ENCODE assay signal across 23 cellular contexts in genomic region chr7:145605963-145606362, GRCh38.
"Had no signal": no experiment of that assay in that cellular context is flagged by ENCODE, and none has a peak within 500 bp of the region (broad histone marks: within the 10 kb centered on the region; RNA-seq: fewer than 3 reads in every experiment).

No MANE protein-coding gene starts in this region.

- ATAC-seq: effector memory CD8-positive, alpha-beta T cell; esophagus mucosa; foreskin keratinocyte; gastrocnemius medialis; gastroesophageal sphincter; heart left ventricle; heart right ventricle had no signal

- H3K36me3 ChIP-seq: colonic mucosa, esophagus muscularis mucosa, esophagus squamous epithelium, gastrocnemius medialis, gastroesophageal sphincter, heart left ventricle, heart right ventricle had no signal

- H3K27me3 ChIP-seq: colonic mucosa, dorsolateral prefrontal cortex, esophagus muscularis mucosa, esophagus squamous epithelium, foreskin keratinocyte, gastrocnemius medialis, gastroesophageal sphincter, heart left ventricle, heart right ventricle had no signal

- H3K4me1 ChIP-seq: colonic mucosa, esophagus muscularis mucosa, esophagus squamous epithelium, foreskin keratinocyte, gastrocnemius medialis, gastroesophageal sphincter, heart left ventricle, heart right ventricle had no signal

- H3K4me3 ChIP-seq: colonic mucosa, coronary artery, dorsolateral prefrontal cortex, esophagus muscularis mucosa, esophagus squamous epithelium, gastrocnemius medialis, gastroesophageal sphincter, heart left ventricle, heart right ventricle had no signal

- DNase-seq: colonic mucosa; cortex of kidney; dermis blood vessel endothelial cell; dorsolateral prefrontal cortex; effector CD4-positive, alpha-beta T cell; effector CD8-positive, alpha-beta T cell; effector memory CD4-positive, alpha-beta T cell; effector memory CD8-positive, alpha-beta T cell; endodermal cell; erythroblast; esophagus squamous epithelium; foreskin keratinocyte; foreskin melanocyte; gastrocnemius medialis; glutamatergic neuron; head of caudate nucleus; heart left ventricle; heart right ventricle had no signal

- H3K9me3 ChIP-seq: colonic mucosa, gastrocnemius medialis had no signal

- H3K27ac ChIP-seq: colonic mucosa, coronary artery, dorsolateral prefrontal cortex, epithelial cell of prostate, esophagus muscularis mucosa, esophagus squamous epithelium, foreskin keratinocyte, gastrocnemius medialis, gastroesophageal sphincter, heart left ventricle, heart right ventricle had no signal
